Comparison of ENCODE assay signal across 1 cellular context in genomic region chr14:61577506-61577931, GRCh38.
TF ChIP-seq lines count a peak whose summit lies in the region.

No MANE protein-coding gene starts in this region.

TF ChIP-seq in IMR-90, 13 proteins besides CTCF, POLR2A, EP300 and RAD21:
- no peak for TF ChIP-seq NFE2L2 (IDR thresholded peaks at IDR 0.05; ENCODE audit: low read depth, low read length)
- TF ChIP-seq MXI1 (IDR thresholded peaks at IDR 0.05; ENCODE audit: borderline replicate concordance, low read depth, low read length): no peak
- TF ChIP-seq BHLHE40 (IDR thresholded peaks at IDR 0.05; ENCODE audit: low read depth, low read length): no peak
- no peak for TF ChIP-seq CHD1 (IDR thresholded peaks at IDR 0.05; ENCODE audit: low read depth, low read length)
- TF ChIP-seq MAZ (IDR thresholded peaks at IDR 0.05; ENCODE audit: borderline replicate concordance, low read depth, low read length): no peak
- no peak for TF ChIP-seq CEBPB (IDR thresholded peaks at IDR 0.05; ENCODE audit: low read depth, low read length)
- no peak for TF ChIP-seq SMC3 (IDR thresholded peaks at IDR 0.05; ENCODE audit: low read depth, low read length)
- TF ChIP-seq, protein P1, sequence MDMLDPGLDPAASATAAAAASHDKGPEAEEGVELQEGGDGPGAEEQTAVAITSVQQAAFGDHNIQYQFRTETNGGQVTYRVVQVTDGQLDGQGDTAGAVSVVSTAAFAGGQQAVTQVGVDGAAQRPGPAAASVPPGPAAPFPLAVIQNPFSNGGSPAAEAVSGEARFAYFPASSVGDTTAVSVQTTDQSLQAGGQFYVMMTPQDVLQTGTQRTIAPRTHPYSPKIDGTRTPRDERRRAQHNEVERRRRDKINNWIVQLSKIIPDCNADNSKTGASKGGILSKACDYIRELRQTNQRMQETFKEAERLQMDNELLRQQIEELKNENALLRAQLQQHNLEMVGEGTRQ (IDR thresholded peaks at IDR 0.05; ENCODE audit: low read depth, low read length): no peak
- no peak for TF ChIP-seq RFX5 (IDR thresholded peaks at IDR 0.05; ENCODE audit: low read depth, low read length)
